Comparison of ENCODE assay signal across 10 cellular contexts in genomic region chr22:23979560-23980240, GRCh38. TPM values are rescaled to one million over a fixed set of nuclear protein-coding genes. Genes with fewer than 3 reads are reported as not detected.
"Had no signal": no experiment of that assay in that cellular context is flagged by ENCODE, and none has a peak within 500 bp of the region (broad histone marks: within the 10 kb centered on the region; RNA-seq: fewer than 3 reads in every experiment).

TSS of gene GSTT2 (plus strand) at chr22:23980134.

RNA-seq across cellular contexts. Expression of gene GSTT2, which starts in this region (rescaled TPM):
- total RNA-seq: activated B cell treated with CpG ODN at 0.5 μM for 24 hours; activated CD4-positive, alpha-beta memory T cell treated with anti-CD3 and anti-CD28 coated beads for 36 hours; activated naive CD4-positive, alpha-beta T cell treated with anti-CD3 and anti-CD28 coated beads for 36 hours; astrocyte; cerebellum; esophagus squamous epithelium; myocyte; occipital lobe; T-cell had no signal
- polyA plus RNA-seq: neural cell had no signal
